ENCODE assay signal across 31 cellular contexts in the genomic region with DNA sequence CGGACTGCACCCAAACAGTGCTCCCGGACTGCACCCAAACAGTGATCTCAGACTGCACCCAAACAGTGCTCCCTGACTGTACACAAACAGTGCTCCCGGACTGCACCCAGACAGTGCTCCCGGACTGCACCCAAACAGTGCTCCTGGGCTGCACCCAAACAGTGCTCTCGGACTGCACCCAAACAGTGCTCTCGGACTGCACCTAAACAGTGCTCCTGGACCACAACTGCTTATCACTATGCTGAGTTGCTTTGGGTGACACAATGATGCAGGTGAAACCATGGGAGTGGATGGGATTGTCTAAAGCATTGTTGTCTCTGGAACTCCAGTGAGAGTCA.
"Had no signal": no experiment of that assay in that cellular context is flagged by ENCODE, and none has a peak within 500 bp of the region (broad histone marks: within the 10 kb centered on the region; RNA-seq: fewer than 3 reads in every experiment).

No MANE protein-coding gene starts in this region.

- ATAC-seq: activated naive CD4-positive, alpha-beta T cell treated with anti-CD3 and anti-CD28 coated beads, Interleukin-2, amount 50 U/mL, for 72 hours; activated naive CD8-positive, alpha-beta T cell treated with anti-CD3 and anti-CD28 coated beads, Interleukin-2, amount 50 U/mL, for 24 hours; activated T-cell treated with anti-CD3 and anti-CD28 coated beads, Interleukin-2, amount 50 U/mL, for 4 hours; activated T-cell treated with anti-CD3 and anti-CD28 coated beads, Interleukin-2, amount 50 U/mL, for 72 hours; activated T-helper 17 cell treated with anti-CD3 and anti-CD28 coated beads, Interleukin-2, amount 50 U/mL, for 72 hours; body of pancreas had no signal

- H3K27ac ChIP-seq: ascending aorta, body of pancreas, brain microvascular endothelial cell, cardiac muscle cell had no signal

- H3K9me3 ChIP-seq: adrenal gland, ascending aorta, body of pancreas, breast epithelium had no signal

- H3K27me3 ChIP-seq: adrenal gland, ascending aorta, body of pancreas, brain microvascular endothelial cell, breast epithelium, cardiac muscle cell had no signal

- H3K4me1 ChIP-seq: adrenal gland, ascending aorta, body of pancreas, breast epithelium had no signal

- DNase-seq: activated effector memory CD4-positive, alpha-beta T cell treated with Interleukin-2 at 50 U/mL for 16 hours; activated gamma-delta T cell; activated gamma-delta T cell treated with Interleukin-2 at 50 U/mL for 16 hours; activated naive CD4-positive, alpha-beta T cell; activated naive CD4-positive, alpha-beta T cell treated with anti-CD3 and anti-CD28 coated beads for 36 hours; activated naive CD4-positive, alpha-beta T cell treated with anti-CD3 and anti-CD28 coated beads, Interleukin-2, amount 10 ng/mL, durations not matched to agents 7 days and 5 days; activated naive CD4-positive, alpha-beta T cell treated with anti-CD3 and anti-CD28 coated beads, Interleukin-2, amount 50 U/mL, for 16 hours; activated naive CD4-positive, alpha-beta T cell treated with Interleukin-2 at 50 U/mL for 16 hours; activated naive CD8-positive, alpha-beta T cell treated with anti-CD3 and anti-CD28 coated beads for 36 hours; activated naive CD8-positive, alpha-beta T cell treated with anti-CD3 and anti-CD28 coated beads, Interleukin-2, amount 10 ng/mL, durations not matched to agents 7 days and 5 days; activated naive CD8-positive, alpha-beta T cell treated with anti-CD3 and anti-CD28 coated beads, Interleukin-2, amount 50 U/mL, for 24 hours; activated T-cell treated with anti-CD3 and anti-CD28 coated beads, Interleukin-2, amount 50 U/mL, for 24 hours; activated T-cell treated with anti-CD3 and anti-CD28 coated beads, Interleukin-2, amount 50 U/mL, for 4 hours; activated T-cell treated with anti-CD3 and anti-CD28 coated beads, Interleukin-2, amount 50 U/mL, for 48 hours; activated T-cell treated with anti-CD3 and anti-CD28 coated beads, Interleukin-2, amount 50 U/mL, for 72 hours; amniotic stem cell; amygdala; anterior cingulate cortex; aorta; body of pancreas; brain microvascular endothelial cell; caudate nucleus; central memory CD4-positive, alpha-beta T cell; cerebellar nuclear complex had no signal

- H3K4me3 ChIP-seq: adrenal gland, ascending aorta, body of pancreas, breast epithelium, cardiac muscle cell had no signal

- H3K36me3 ChIP-seq: adrenal gland, ascending aorta, brain microvascular endothelial cell, breast epithelium, cardiac muscle cell had no signal

- FAIRE-seq: bronchial epithelial cell had no signal
